ENCODE assay signal across 28 cellular contexts in genomic region chr5:155923784-155924183, GRCh38.
"Had no signal": no experiment of that assay in that cellular context is flagged by ENCODE, and none has a peak within 500 bp of the region (broad histone marks: within the 10 kb centered on the region; RNA-seq: fewer than 3 reads in every experiment).

No MANE protein-coding gene starts in this region.

- H3K4me3 ChIP-seq: esophagus squamous epithelium, gastrocnemius medialis, heart right ventricle, left lung, lower lobe of right lung, mucosa of descending colon had no signal

- H3K36me3 ChIP-seq: esophagus squamous epithelium, gastrocnemius medialis, heart right ventricle, left lung, lower lobe of right lung had no signal

- H3K27ac ChIP-seq: epithelial cell of prostate, esophagus squamous epithelium, gastrocnemius medialis, heart right ventricle, left lung, lower lobe of right lung had no signal

- H3K9me3 Mint-ChIP-seq: dendritic cell treated with granulocyte-macrophage colony-stimulating factor and Interleukin-4, amounts not matched to agents 40 ng/mL and 50 ng/mL, for 4 days; effector memory CD8-positive, alpha-beta T cell; mesothelial cell of epicardium; naive thymus-derived CD8-positive, alpha-beta T cell had no signal

- H3K4me1 Mint-ChIP-seq: mesothelial cell of epicardium; naive B cell; naive thymus-derived CD8-positive, alpha-beta T cell had no signal

- H3K27me3 Mint-ChIP-seq: dendritic cell treated with granulocyte-macrophage colony-stimulating factor and Interleukin-4, amounts not matched to agents 40 ng/mL and 50 ng/mL, for 4 days had no signal

- H3K36me3 Mint-ChIP-seq: mesothelial cell of epicardium; naive B cell; naive thymus-derived CD8-positive, alpha-beta T cell had no signal

- FAIRE-seq: endometrium, islet of Langerhans, keratinocyte had no signal

- H3K27ac Mint-ChIP-seq: dendritic cell treated with granulocyte-macrophage colony-stimulating factor and Interleukin-4, amounts not matched to agents 40 ng/mL and 50 ng/mL, for 4 days; effector memory CD8-positive, alpha-beta T cell; endodermal cell; mesothelial cell of epicardium; naive B cell had no signal

- H3K27me3 ChIP-seq: esophagus squamous epithelium, gastrocnemius medialis, heart right ventricle, left lung had no signal

- H3K9me3 ChIP-seq: esophagus squamous epithelium, gastrocnemius medialis, left lung, lower lobe of right lung, mucosa of descending colon had no signal

- H3K4me1 ChIP-seq: esophagus squamous epithelium, left lung, lower lobe of right lung had no signal

- H3K4me3 Mint-ChIP-seq: dendritic cell treated with granulocyte-macrophage colony-stimulating factor and Interleukin-4, amounts not matched to agents 40 ng/mL and 50 ng/mL, for 4 days; effector memory CD8-positive, alpha-beta T cell; endodermal cell; mesothelial cell of epicardium; naive B cell; naive thymus-derived CD8-positive, alpha-beta T cell had no signal

- DNase-seq: cortex of kidney; effector CD8-positive, alpha-beta T cell; effector memory CD8-positive, alpha-beta T cell; endodermal cell; erythroblast; esophagus squamous epithelium; foreskin fibroblast; foreskin melanocyte; gastrocnemius medialis; glutamatergic neuron; head of caudate nucleus; heart right ventricle; hippocampal formation; left cardiac atrium; left lung; left ventricle myocardium superior; lower lobe of right lung; mesenchymal stem cell; mucosa of descending colon; naive B cell; naive thymus-derived CD8-positive, alpha-beta T cell had no signal

- ATAC-seq: effector memory CD8-positive, alpha-beta T cell; esophagus mucosa; gastrocnemius medialis; heart right ventricle; left cardiac atrium; left lung; left ventricle myocardium superior; lower lobe of right lung; mucosa of descending colon; naive thymus-derived CD8-positive, alpha-beta T cell had no signal
